Comparison of ENCODE assay signal across 9 cellular contexts in the genomic region with DNA sequence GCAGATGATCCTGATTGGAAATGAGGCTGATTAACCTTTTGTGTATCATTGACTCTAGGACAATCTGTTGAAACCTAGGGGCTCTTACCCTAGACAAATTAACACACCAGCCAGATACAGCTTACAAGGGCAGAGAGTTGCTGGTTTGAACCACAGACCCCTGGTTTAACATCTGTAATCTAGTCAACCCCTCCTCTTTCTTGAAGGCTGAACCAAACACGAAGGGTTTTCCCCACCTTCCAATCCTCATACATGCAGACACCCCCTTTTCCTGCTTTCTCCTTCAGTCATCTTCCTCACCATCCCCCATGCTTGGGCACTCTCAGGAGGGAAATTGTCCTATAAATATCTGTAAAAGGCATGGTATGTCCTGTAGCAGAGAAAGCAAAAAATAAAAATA.
DNase-seq lines count a peak whose midpoint lies in the region; ATAC-seq and TF ChIP-seq lines count a peak whose summit lies in the region.
"Had no signal": no experiment of that assay in that cellular context is flagged by ENCODE, and none has a peak within 500 bp of the region (broad histone marks: within the 10 kb centered on the region; RNA-seq: fewer than 3 reads in every experiment).

No MANE protein-coding gene starts in this region.

- BruUV-seq in PC-3 (replicated peaks; lab: Mats Ljungman, UMichigan) = no TSS peak

- H3K9me3 Mint-ChIP-seq in endothelial cell (ENCODE audit: unreplicated experiment) (no peaks in the 10 kb centered on the region), osteocyte (ENCODE audit: unreplicated experiment) (peaks cover 3% of the 10 kb centered on the region)

- no peak overlapping the region for H2AFZ ChIP-seq in PC-3 (ENCODE audit: low read length)

- no peak for TF ChIP-seq CTCF in GM20000 (IDR thresholded peaks at IDR 0.05; ENCODE audit: extremely low read depth, missing control alignments)
- TF ChIP-seq CTCF in PC-3 (conservative IDR thresholded peaks at IDR 0.05; ENCODE audit: low read depth, low read length) = no peak
- TF ChIP-seq CTCF in endothelial cell (IDR thresholded peaks at IDR 0.05; ENCODE audit: unreplicated experiment) = no peak
- TF ChIP-seq CTCF in osteocyte (IDR thresholded peaks at IDR 0.05) = no peak
- TF ChIP-seq CTCF in ovary (IDR thresholded peaks at IDR 0.05) = no peak

- DNase-seq in GM20000 (ENCODE audit: low spot score) (peak; percentile 28), PC-3 (no peak), endothelial cell (ENCODE audit: low spot score) (no peak), osteocyte (ENCODE audit: extremely low spot score, unreplicated experiment) (no peak), ovary (no peak), GM19240 (ENCODE audit: insufficient read length, low spot score) (no peak), NCI-H510A (lab: John Stamatoyannopoulos, UW) (no peak)
- DNase-seq: NCI-H2029 had no signal

- TF ChIP-seq POLR2A in ovary (IDR thresholded peaks at IDR 0.05) = no peak

- H4K20me1 ChIP-seq in PC-3 (ENCODE audit: low read length) = no peaks in the 10 kb centered on the region

- peaks cover 88% of the 10 kb centered on the region for H3K4me1 ChIP-seq in PC-3 (ENCODE audit: insufficient read depth, low read length)
- peaks cover 12% of the 10 kb centered on the region for H3K4me1 ChIP-seq in ovary (ENCODE audit: insufficient read depth)

- no peaks in the 10 kb centered on the region for H3K27me3 ChIP-seq in PC-3 (ENCODE audit: low read length)
- no peaks in the 10 kb centered on the region for H3K27me3 ChIP-seq in ovary

- POLR2A ChIA-PET in PC-3 (lab: Charles Lee; ENCODE audit: unreplicated experiment) = no interaction called here

- peak overlapping the region; percentile 54 for H3K4me2 ChIP-seq in PC-3 (ENCODE audit: low read length)

- CTCF ChIA-PET in PC-3 (lab: Charles Lee) = no interaction called here

- no peaks in the 10 kb centered on the region for H3K36me3 ChIP-seq in PC-3 (ENCODE audit: low read depth, low read length)
- no peaks in the 10 kb centered on the region for H3K36me3 ChIP-seq in ovary

- TF ChIP-seq EP300 in ovary (IDR thresholded peaks at IDR 0.05) = no peak

- H3F3A ChIP-seq in PC-3 (ENCODE audit: low read length, unreplicated experiment) = peaks cover 11% of the 10 kb centered on the region

- H3K27ac ChIP-seq in PC-3 (ENCODE audit: low read length) (peak overlapping the region; percentile 96), ovary (no peak overlapping the region)

- H3K27me3 Mint-ChIP-seq in endothelial cell (ENCODE audit: unreplicated experiment) (peaks cover 8% of the 10 kb centered on the region), osteocyte (ENCODE audit: unreplicated experiment) (no peaks in the 10 kb centered on the region)

- ATAC-seq in PC-3 (no peak), GM21786 (IDR thresholded peaks at IDR 0.05; ENCODE audit: unreplicated experiment) (no peak)

- H3K36me3 Mint-ChIP-seq in endothelial cell (ENCODE audit: low read depth, unreplicated experiment) = peaks cover 5% of the 10 kb centered on the region
- no peaks in the 10 kb centered on the region for H3K36me3 Mint-ChIP-seq in osteocyte (ENCODE audit: unreplicated experiment)

- H3K4me1 Mint-ChIP-seq in endothelial cell (ENCODE audit: unreplicated experiment) = peaks cover 32% of the 10 kb centered on the region
- H3K4me1 Mint-ChIP-seq in osteocyte (ENCODE audit: unreplicated experiment) = peaks cover 92% of the 10 kb centered on the region

- H3K79me2 ChIP-seq in PC-3 (ENCODE audit: low read length) = peaks cover 16% of the 10 kb centered on the region

- H3K4me3 ChIP-seq in PC-3 (ENCODE audit: low read length) (no peak overlapping the region), ovary (no peak overlapping the region)

- intact Hi-C loops in PC-3 (cut with micrococcal nuclease) (loop anchor here (10.0 kb wide), 1 partner anchor 435 kb away; no protein-coding TSS in a partner anchor), ovary (cut with DNase I) (loop anchor here in 1 of 4 donors (5.0 kb wide), 1 partner anchor 848 kb away; no protein-coding TSS in a partner anchor)

- WGBS in ovary, 3 donors = 63 to 77% (median 73%) methylated on average over 1 of the region's 1 CpG

- H3K9me3 ChIP-seq in PC-3 (ENCODE audit: low read length) = no peaks in the 10 kb centered on the region
- H3K9me3 ChIP-seq in ovary = no peaks in the 10 kb centered on the region

- peak overlapping the region; percentile 45 for H3K9ac ChIP-seq in PC-3 (ENCODE audit: low read length)

- H3K4me3 Mint-ChIP-seq in endothelial cell (ENCODE audit: unreplicated experiment) (no peak overlapping the region), osteocyte (ENCODE audit: unreplicated experiment) (no peak overlapping the region)

- H3K9me2 ChIP-seq in PC-3 (replicated peaks; ENCODE audit: low read length) = no peaks in the 10 kb centered on the region

- peak overlapping the region; percentile 27 for H3K27ac Mint-ChIP-seq in endothelial cell (ENCODE audit: unreplicated experiment)
- peak overlapping the region; percentile 73 for H3K27ac Mint-ChIP-seq in osteocyte (ENCODE audit: unreplicated experiment)
